Comparison of ENCODE assay signal across 12 cellular contexts in the genomic region with DNA sequence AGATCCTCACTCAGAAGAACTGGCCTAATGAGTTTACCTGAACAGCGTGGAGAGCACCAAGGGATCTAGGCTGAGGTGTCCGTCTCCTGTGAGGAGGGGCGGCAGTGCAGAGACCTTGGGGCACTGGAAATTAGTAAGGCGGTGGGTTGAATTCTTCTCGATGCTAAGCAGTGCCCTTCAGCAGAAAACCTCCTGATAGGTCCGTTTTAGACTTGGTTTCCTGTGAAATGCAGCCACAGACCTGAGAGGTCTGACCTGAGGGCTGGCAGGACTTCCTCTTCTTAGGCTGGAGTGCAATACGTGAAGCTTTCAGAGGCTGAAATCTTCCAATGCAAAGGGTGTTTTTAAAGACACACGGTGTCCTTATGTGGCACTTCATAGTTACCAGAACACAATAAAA. TPM values are rescaled to one million over a fixed set of nuclear protein-coding genes. Genes with fewer than 3 reads are reported as not detected.
DNase-seq lines count a peak whose midpoint lies in the region; ATAC-seq and TF ChIP-seq lines count a peak whose summit lies in the region.
"Had no signal": no experiment of that assay in that cellular context is flagged by ENCODE, and none has a peak within 500 bp of the region (broad histone marks: within the 10 kb centered on the region; RNA-seq: fewer than 3 reads in every experiment).

A gene with protein sequence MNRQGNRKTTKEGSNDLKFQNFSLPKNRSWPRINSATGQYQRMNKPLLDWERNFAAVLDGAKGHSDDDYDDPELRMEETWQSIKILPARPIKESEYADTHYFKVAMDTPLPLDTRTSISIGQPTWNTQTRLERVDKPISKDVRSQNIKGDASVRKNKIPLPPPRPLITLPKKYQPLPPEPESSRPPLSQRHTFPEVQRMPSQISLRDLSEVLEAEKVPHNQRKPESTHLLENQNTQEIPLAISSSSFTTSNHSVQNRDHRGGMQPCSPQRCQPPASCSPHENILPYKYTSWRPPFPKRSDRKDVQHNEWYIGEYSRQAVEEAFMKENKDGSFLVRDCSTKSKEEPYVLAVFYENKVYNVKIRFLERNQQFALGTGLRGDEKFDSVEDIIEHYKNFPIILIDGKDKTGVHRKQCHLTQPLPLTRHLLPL (minus strand): TSS at position 138 of the 400 bp plus-strand sequence. CDS start 16,899 bp downstream, outside the sequence.

- no peak for ATAC-seq in stimulated activated naive CD8-positive, alpha-beta T cell treated with anti-CD3 and anti-CD28 coated beads, Interleukin-15, amount 100 ng/mL, for 72 hours
- peak; percentile 82 for ATAC-seq in HG02642 (IDR thresholded peaks at IDR 0.05; ENCODE audit: poor library complexity, unreplicated experiment)
- ATAC-seq in HG03558 (IDR thresholded peaks at IDR 0.05; ENCODE audit: extremely low read depth, unreplicated experiment), result peak; percentile 76
- ATAC-seq: A549 had no signal

- H3K4me1 Mint-ChIP-seq in stimulated activated naive CD8-positive, alpha-beta T cell treated with anti-CD3 and anti-CD28 coated beads, Interleukin-15, Interleukin-2, amounts not matched to agents 100 ng/mL and 50 ng/mL, for 24 hours (ENCODE audit: low read depth), result peaks cover 19% of the 10 kb centered on the region
- peaks cover 11% of the 10 kb centered on the region for H3K4me1 Mint-ChIP-seq in stimulated activated naive CD8-positive, alpha-beta T cell treated with anti-CD3 and anti-CD28 coated beads, Interleukin-15, amount 100 ng/mL, for 72 hours
- H3K4me1 Mint-ChIP-seq in endothelial cell (ENCODE audit: unreplicated experiment), result peaks cover 3% of the 10 kb centered on the region

- no peaks in the 10 kb centered on the region for H3K27me3 Mint-ChIP-seq in stimulated activated naive CD8-positive, alpha-beta T cell treated with anti-CD3 and anti-CD28 coated beads, Interleukin-15, Interleukin-2, amounts not matched to agents 100 ng/mL and 50 ng/mL, for 24 hours
- no peaks in the 10 kb centered on the region for H3K27me3 Mint-ChIP-seq in stimulated activated naive CD8-positive, alpha-beta T cell treated with anti-CD3 and anti-CD28 coated beads, Interleukin-15, amount 100 ng/mL, for 72 hours
- no peaks in the 10 kb centered on the region for H3K27me3 Mint-ChIP-seq in endothelial cell (ENCODE audit: unreplicated experiment)

- H3K36me3 Mint-ChIP-seq in stimulated activated naive CD8-positive, alpha-beta T cell treated with anti-CD3 and anti-CD28 coated beads, Interleukin-15, Interleukin-2, amounts not matched to agents 100 ng/mL and 50 ng/mL, for 24 hours (ENCODE audit: low read depth), result no peaks in the 10 kb centered on the region
- no peaks in the 10 kb centered on the region for H3K36me3 Mint-ChIP-seq in endothelial cell (ENCODE audit: low read depth, unreplicated experiment)

- peak within 1 kb of the TSS; percentile 53 for H3K27ac Mint-ChIP-seq in stimulated activated naive CD8-positive, alpha-beta T cell treated with anti-CD3 and anti-CD28 coated beads, Interleukin-15, Interleukin-2, amounts not matched to agents 100 ng/mL and 50 ng/mL, for 24 hours
- H3K27ac Mint-ChIP-seq in stimulated activated naive CD8-positive, alpha-beta T cell treated with anti-CD3 and anti-CD28 coated beads, Interleukin-15, amount 100 ng/mL, for 72 hours, result no peak within 1 kb of the TSS
- no peak within 1 kb of the TSS for H3K27ac Mint-ChIP-seq in endothelial cell (ENCODE audit: unreplicated experiment)

- peak within 1 kb of the TSS; percentile 49 for H3K4me3 Mint-ChIP-seq in stimulated activated naive CD8-positive, alpha-beta T cell treated with anti-CD3 and anti-CD28 coated beads, Interleukin-15, Interleukin-2, amounts not matched to agents 100 ng/mL and 50 ng/mL, for 24 hours
- H3K4me3 Mint-ChIP-seq in stimulated activated naive CD8-positive, alpha-beta T cell treated with anti-CD3 and anti-CD28 coated beads, Interleukin-15, amount 100 ng/mL, for 72 hours, result no peak within 1 kb of the TSS
- no peak within 1 kb of the TSS for H3K4me3 Mint-ChIP-seq in endothelial cell (ENCODE audit: unreplicated experiment)

- no peak for TF ChIP-seq CTCF in endothelial cell (IDR thresholded peaks at IDR 0.05; ENCODE audit: unreplicated experiment)

- DNase-seq in stimulated activated naive CD8-positive, alpha-beta T cell treated with anti-CD3 and anti-CD28 coated beads, Interleukin-15, amount 100 ng/mL, for 72 hours, result no peak
- DNase-seq in DMS53 treated with DMSO at 0.1 percent for 48 hours (lab: John Stamatoyannopoulos, UW; ENCODE audit: unreplicated experiment) (no peak), GM19240 (ENCODE audit: insufficient read length, low spot score) (no peak), endothelial cell (ENCODE audit: low spot score) (no peak)
- DNase-seq in stimulated activated CD4-positive, alpha-beta T cell treated with anti-CD3 and anti-CD28 coated beads, Interleukin-2, amount 100 ng/mL, for 24 hours, result no peak
- DNase-seq: nucleus accumbens had no signal

- no peaks in the 10 kb centered on the region for H3K9me3 Mint-ChIP-seq in stimulated activated naive CD8-positive, alpha-beta T cell treated with anti-CD3 and anti-CD28 coated beads, Interleukin-15, Interleukin-2, amounts not matched to agents 100 ng/mL and 50 ng/mL, for 24 hours
- peaks cover 0 to 3% of the 10 kb centered on the region in 2 donors for H3K9me3 Mint-ChIP-seq in stimulated activated naive CD8-positive, alpha-beta T cell treated with anti-CD3 and anti-CD28 coated beads, Interleukin-15, amount 100 ng/mL, for 72 hours
- no peaks in the 10 kb centered on the region for H3K9me3 Mint-ChIP-seq in endothelial cell (ENCODE audit: unreplicated experiment)

RNA-seq across cellular contexts. Expression of the gene that starts here (rescaled TPM):
- not detected for total RNA-seq in endothelial cell (ENCODE audit: unreplicated experiment)
- total RNA-seq: dermis microvascular lymphatic vessel endothelial cell, SJSA1 had no signal
